In genomic region chr6:35089216-35089934, GRCh38 we compare ENCODE assay signal across 18 cellular contexts. TPM values are rescaled to one million over a fixed set of nuclear protein-coding genes. Genes with fewer than 3 reads are reported as not detected.
DNase-seq lines count a peak whose midpoint lies in the region; ATAC-seq and TF ChIP-seq lines count a peak whose summit lies in the region.
"Had no signal": no experiment of that assay in that cellular context is flagged by ENCODE, and none has a peak within 500 bp of the region (broad histone marks: within the 10 kb centered on the region; RNA-seq: fewer than 3 reads in every experiment).

No MANE protein-coding gene starts in this region.

- peaks cover 44 to 84% of the 10 kb centered on the region in 2 donors for H3K4me1 ChIP-seq in thoracic aorta (ENCODE audit: control insufficient read depth in 1 of 2, low read depth in 2 of 2)

- peaks cover 43% of the 10 kb centered on the region for H3K36me3 ChIP-seq in thoracic aorta

- no peak for TF ChIP-seq CTCF in RWPE1 (conservative IDR thresholded peaks at IDR 0.05; ENCODE audit: low read depth)
- TF ChIP-seq CTCF in thoracic aorta (IDR thresholded peaks at IDR 0.05): no peak

- peak; percentile 25 for DNase-seq in NCI-H82 (lab: John Stamatoyannopoulos, UW)
- DNase-seq in NCI-H82 treated with DMSO at 0.1 percent for 48 hours (lab: John Stamatoyannopoulos, UW; ENCODE audit: unreplicated experiment): no peak
- no peak for DNase-seq in RWPE1 (ENCODE audit: low spot score)
- DNase-seq in iPS-NIHi7 (ENCODE audit: extremely low spot score): peak; percentile 9
- DNase-seq in thoracic aorta (ENCODE audit: low spot score): no peak
- DNase-seq in NCI-H1694 (lab: John Stamatoyannopoulos, UW): no peak
- DNase-seq in superior temporal gyrus (ENCODE audit: extremely low spot score): no peak
- DNase-seq: activated CD8-positive, alpha-beta memory T cell treated with anti-CD3 and anti-CD28 coated beads, Interleukin-2, amount 10 ng/mL, durations not matched to agents 7 days and 5 days; activated naive CD4-positive, alpha-beta T cell treated with anti-CD3 and anti-CD28 coated beads for 36 hours; effector CD8-positive, alpha-beta T cell; Karpas-422; NCI-H1436 treated with DMSO at 0.1 percent for 48 hours had no signal

- no peaks in the 10 kb centered on the region for H3K9me3 ChIP-seq in thoracic aorta
- H3K9me3 ChIP-seq: neutrophil had no signal

- H3K27ac ChIP-seq in RWPE1: peak overlapping the region; percentile 77
- H3K27ac ChIP-seq in thoracic aorta: peak overlapping the region; percentile 79 to 85
- H3K27ac ChIP-seq: 22Rv1, neutrophil had no signal

- no peak overlapping the region for H3K4me3 ChIP-seq in thoracic aorta

- CTCF ChIA-PET in RWPE1 (lab: Yijun Ruan, JAX): interaction anchor here (0.6 to 0.7 kb wide), 3 partner anchors 44 to 217 kb away, joined by 3 to 5 read pairs (median 4); no protein-coding TSS in a partner anchor

- ATAC-seq in thoracic aorta (ENCODE audit: insufficient number of reproducible peaks, low FRiP score, low read depth): no peak
- ATAC-seq in GM21717 (IDR thresholded peaks at IDR 0.05; ENCODE audit: unreplicated experiment): no peak
- ATAC-seq: stimulated activated memory B cell treated with anti-CD40 and anti-IgM and Interleukin-4, amounts not matched to agents 10 μg/mL and 1 μg/mL and 100 μg/mL, for 72 hours had no signal

- POLR2A ChIA-PET in RWPE1 (lab: Yijun Ruan, JAX; ENCODE audit: low non-redundant PET): no interaction called here

- no peaks in the 10 kb centered on the region for H3K27me3 ChIP-seq in thoracic aorta (replicated peaks; ENCODE audit: insufficient read depth)
- H3K27me3 ChIP-seq: neutrophil had no signal

RNA-seq across cellular contexts. Expression of gene TCP11, which starts 51.8 kb away (rescaled TPM):
- not detected for total RNA-seq in thoracic aorta
- total RNA-seq: activated CD8-positive, alpha-beta memory T cell treated with anti-CD3 and anti-CD28 coated beads, Interleukin-2, amount 10 ng/mL, durations not matched to agents 7 days and 5 days; activated naive CD4-positive, alpha-beta T cell treated with anti-CD3 and anti-CD28 coated beads for 36 hours; CD4-positive, CD25-positive, alpha-beta regulatory T cell; fibroblast of villous mesenchyme had no signal

Comparison
In these comparisons a context has a peak if more than half of its experiments do, and no peak if none do; other contexts are left out.
1. DNase-seq: peak in NCI-H82 (single experiment) and iPS-NIHi7 (single experiment); none in NCI-H82 treated with DMSO at 0.1 percent for 48 hours (single experiment), RWPE1 (single experiment), thoracic aorta (single experiment), NCI-H1694 (single experiment) and superior temporal gyrus (single experiment).